ENCODE assay signal across 8 cellular contexts in genomic region chr1:90850181-90850924, GRCh38.
DNase-seq lines count a peak whose midpoint lies in the region; ATAC-seq and TF ChIP-seq lines count a peak whose summit lies in the region.

No MANE protein-coding gene starts in this region.

- H3K4me3 Mint-ChIP-seq in endothelial cell (ENCODE audit: unreplicated experiment) = peak overlapping the region; percentile 87

- H3K27me3 ChIP-seq in muscle layer of duodenum (ENCODE audit: low read depth, low read length) = no peaks in the 10 kb centered on the region

- H3K4me1 ChIP-seq in muscle layer of duodenum (ENCODE audit: control insufficient read depth in 1 of 2, insufficient read depth in 2 of 2, low read length in 2 of 2) = peaks cover 0 to 15% of the 10 kb centered on the region in 2 donors

- H3K36me3 ChIP-seq in muscle layer of duodenum (ENCODE audit: control insufficient read depth in 1 of 2, insufficient read depth in 2 of 2, low read length in 2 of 2) = no peaks in the 10 kb centered on the region

- H3K27me3 Mint-ChIP-seq in endothelial cell (ENCODE audit: unreplicated experiment) = peaks cover 6% of the 10 kb centered on the region

- peak overlapping the region; percentile 68 to 91 for H3K4me3 ChIP-seq in muscle layer of duodenum (ENCODE audit: low read depth in 1 of 2, low read length in 2 of 2)

- H3K9me3 Mint-ChIP-seq in endothelial cell (ENCODE audit: unreplicated experiment) = no peaks in the 10 kb centered on the region

- TF ChIP-seq CTCF in endothelial cell (IDR thresholded peaks at IDR 0.05; ENCODE audit: unreplicated experiment) = no peak

- H3K4me1 Mint-ChIP-seq in endothelial cell (ENCODE audit: unreplicated experiment) = no peaks in the 10 kb centered on the region

- no peaks in the 10 kb centered on the region for H3K9me3 ChIP-seq in muscle layer of duodenum (ENCODE audit: control insufficient read depth in 1 of 2, low read length in 2 of 2)

- H3K27ac Mint-ChIP-seq in endothelial cell (ENCODE audit: unreplicated experiment) = no peak overlapping the region

- no peak overlapping the region for H3K27ac ChIP-seq in muscle layer of duodenum (ENCODE audit: low read length)

- DNase-seq in Ammon's horn (ENCODE audit: low spot score) (peak; percentile 11), SHP77 treated with DMSO at 0.1 percent for 48 hours (lab: John Stamatoyannopoulos, UW) (peak; percentile 4), endothelial cell (ENCODE audit: low spot score) (peak; percentile 22), NCI-H187 treated with DMSO at 0.1 percent for 48 hours (lab: John Stamatoyannopoulos, UW) (no peak), midbrain (lab: John Stamatoyannopoulos, UW) (no peak), iPS-NIHi11 (ENCODE audit: low spot score) (no peak)

- peak; percentile 3 for ATAC-seq in GM21619 (IDR thresholded peaks at IDR 0.05; ENCODE audit: unreplicated experiment)

- peaks cover 4% of the 10 kb centered on the region for H3K36me3 Mint-ChIP-seq in endothelial cell (ENCODE audit: low read depth, unreplicated experiment)

Comparison
In these comparisons a context has a peak if more than half of its experiments do, and no peak if none do; other contexts are left out.
1. DNase-seq: peak in Ammon's horn (single experiment), SHP77 treated with DMSO at 0.1 percent for 48 hours (single experiment) and endothelial cell (single experiment); none in NCI-H187 treated with DMSO at 0.1 percent for 48 hours (single experiment), midbrain (single experiment) and iPS-NIHi11 (single experiment).